22 cellular contexts compared by ENCODE assay signal in the genomic region with DNA sequence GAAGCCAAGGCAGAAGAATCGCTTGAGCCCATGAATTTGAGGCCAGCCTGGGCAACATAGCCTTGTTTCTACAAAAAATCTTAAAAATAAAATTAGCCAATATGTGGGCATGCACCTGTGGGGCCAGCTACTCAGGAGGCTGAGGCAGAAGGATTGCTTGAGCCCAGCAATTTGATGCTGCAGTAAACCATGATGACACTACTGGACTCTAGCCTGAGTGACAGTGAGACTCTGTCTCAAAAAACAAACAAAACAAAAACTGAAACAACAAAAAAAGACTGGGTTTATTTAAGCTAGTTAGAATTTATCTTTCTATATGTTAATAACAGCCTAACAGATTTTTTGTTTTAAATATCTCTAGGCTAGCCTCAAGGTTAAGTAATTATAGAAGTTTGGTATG.
"Had no signal": no experiment of that assay in that cellular context is flagged by ENCODE, and none has a peak within 500 bp of the region (broad histone marks: within the 10 kb centered on the region; RNA-seq: fewer than 3 reads in every experiment).

No MANE protein-coding gene starts in this region.

- H3K9me3 Mint-ChIP-seq: effector memory CD8-positive, alpha-beta T cell; memory B cell; nephron; stimulated activated naive B cell treated with anti-CD40 and anti-IgM and Interleukin-4, amounts not matched to agents 10 μg/mL and 1 μg/mL and 100 μg/mL, for 72 hours had no signal

- H3K4me1 ChIP-seq: esophagus squamous epithelium, psoas muscle, stomach, thyroid gland, vagina had no signal

- H3K36me3 ChIP-seq: ovary, thyroid gland, vagina had no signal

- H3K27me3 Mint-ChIP-seq: effector memory CD8-positive, alpha-beta T cell; memory B cell; stimulated activated naive B cell treated with anti-CD40 and anti-IgM and Interleukin-4, amounts not matched to agents 10 μg/mL and 1 μg/mL and 100 μg/mL, for 72 hours had no signal

- H3K4me1 Mint-ChIP-seq: memory B cell; nephron; stimulated activated naive B cell treated with anti-CD40 and anti-IgM and Interleukin-4, amounts not matched to agents 10 μg/mL and 1 μg/mL and 100 μg/mL, for 72 hours had no signal

- DNase-seq: cortex of kidney; effector memory CD8-positive, alpha-beta T cell; erythroblast; esophagus squamous epithelium; foreskin melanocyte; hypothalamus; occipital lobe; ovary; posterior cingulate gyrus; psoas muscle; right cardiac atrium; stimulated activated CD4-positive, alpha-beta T cell treated with anti-CD3 and anti-CD28 coated beads, Interleukin-15, amount 100 ng/mL, for 24 hours; stimulated activated CD4-positive, alpha-beta T cell treated with anti-CD3 and anti-CD28 coated beads, Interleukin-2, amount 100 ng/mL, for 48 hours; stimulated activated naive B cell treated with anti-CD40 and anti-IgM and Interleukin-4, amounts not matched to agents 10 μg/mL and 1 μg/mL and 100 μg/mL, for 72 hours; stomach; thyroid gland; trophoblast cell had no signal

- H3K27ac Mint-ChIP-seq: memory B cell; nephron; stimulated activated naive B cell treated with anti-CD40 and anti-IgM and Interleukin-4, amounts not matched to agents 10 μg/mL and 1 μg/mL and 100 μg/mL, for 72 hours had no signal

- H3K9me3 ChIP-seq: esophagus squamous epithelium, ovary, psoas muscle, stomach, thyroid gland, vagina had no signal

- H3K4me3 ChIP-seq: esophagus squamous epithelium, lung, ovary, psoas muscle, skin epidermis, stomach, thyroid gland, vagina had no signal

- H3K4me3 Mint-ChIP-seq: effector memory CD8-positive, alpha-beta T cell; memory B cell; nephron; stimulated activated naive B cell treated with anti-CD40 and anti-IgM and Interleukin-4, amounts not matched to agents 10 μg/mL and 1 μg/mL and 100 μg/mL, for 72 hours had no signal

- H3K27me3 ChIP-seq: esophagus squamous epithelium, ovary, stomach, thyroid gland, vagina had no signal

- H3K27ac ChIP-seq: esophagus squamous epithelium, ovary, psoas muscle, skin epidermis, stomach, thyroid gland, vagina had no signal

- ATAC-seq: effector memory CD8-positive, alpha-beta T cell; psoas muscle; right cardiac atrium; stimulated activated naive B cell treated with anti-CD40 and anti-IgM and Interleukin-4, amounts not matched to agents 10 μg/mL and 1 μg/mL and 100 μg/mL, for 72 hours had no signal
